In the genomic region with DNA sequence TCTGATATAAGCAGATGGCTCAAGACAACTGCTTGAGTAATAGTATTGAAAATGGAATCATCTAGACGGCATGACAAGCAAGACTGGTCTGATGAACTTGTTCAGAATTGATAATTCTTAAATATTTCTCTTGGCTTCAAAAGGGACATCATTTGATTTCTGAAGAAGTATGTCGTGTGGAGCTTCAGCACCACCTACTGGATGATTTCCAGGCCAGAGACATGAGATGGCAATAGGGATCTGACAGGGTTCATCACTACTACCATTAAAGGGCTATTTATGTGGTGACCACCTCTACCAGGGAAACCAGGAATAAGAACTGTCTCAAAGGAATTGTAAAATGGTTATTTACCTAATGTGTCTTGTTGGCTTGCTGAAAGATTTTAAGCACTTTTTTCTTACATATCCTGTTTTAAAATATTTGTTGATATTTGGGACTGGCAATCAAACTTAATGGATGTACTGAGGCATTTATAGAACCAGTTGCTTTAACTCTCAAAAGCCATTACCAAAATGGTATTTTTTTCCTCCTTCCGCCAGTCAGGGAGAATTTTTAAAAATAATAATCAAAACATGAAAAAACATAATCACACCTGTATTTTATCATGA, we compare ENCODE assay signal across 8 cellular contexts.
DNase-seq lines count a peak whose midpoint lies in the region; ATAC-seq and TF ChIP-seq lines count a peak whose summit lies in the region.

No MANE protein-coding gene starts in this region.

- peaks cover 4% of the 10 kb centered on the region for H3K36me3 ChIP-seq in GM06990 (ENCODE audit: control insufficient read depth, insufficient read depth, low read length)

- no peaks in the 10 kb centered on the region for H3K27me3 ChIP-seq in GM06990 (replicated peaks; ENCODE audit: control insufficient read depth, insufficient read depth, low read length)

- H3K4me3 Mint-ChIP-seq in progenitor cell of endocrine pancreas (ENCODE audit: low read depth) = no peak overlapping the region

- H3K36me3 Mint-ChIP-seq in progenitor cell of endocrine pancreas (ENCODE audit: insufficient read depth) = peaks cover 7% of the 10 kb centered on the region

- no peaks in the 10 kb centered on the region for H3K27me3 Mint-ChIP-seq in progenitor cell of endocrine pancreas

- peak overlapping the region; percentile 41 for H3K27ac Mint-ChIP-seq in progenitor cell of endocrine pancreas

- H3K4me3 ChIP-seq in GM06990 (replicated peaks; ENCODE audit: low read depth, low read length) = no peak overlapping the region

- DNase-seq in GM06990 (ENCODE audit: extremely low read depth, insufficient read length) (peak; percentile 21), HT-29 (ENCODE audit: low spot score) (peak; percentile 92), RPMI8226 (peak; percentile 66), glomerular visceral epithelial cell (ENCODE audit: extremely low spot score) (peak; percentile 75), progenitor cell of endocrine pancreas (ENCODE audit: low spot score, unreplicated experiment) (peak; percentile 21)
- peak; percentile 77 for DNase-seq in activated effector memory CD4-positive, alpha-beta T cell treated with anti-CD3 and anti-CD28 coated beads, Interleukin-2, amount 50 U/mL, for 16 hours

- peak; percentile 77 for TF ChIP-seq CTCF in GM06990 (IDR thresholded peaks at IDR 0.05; ENCODE audit: insufficient read depth, low read length, poor library complexity, severe bottlenecking)
- peak; percentile 81 for TF ChIP-seq CTCF in progenitor cell of endocrine pancreas (IDR thresholded peaks at IDR 0.05; ENCODE audit: unreplicated experiment)

- ATAC-seq in HG02840 (IDR thresholded peaks at IDR 0.05; ENCODE audit: low FRiP score, unreplicated experiment) = no peak
- no peak for ATAC-seq in GM21360 (IDR thresholded peaks at IDR 0.05; ENCODE audit: unreplicated experiment)

- no peaks in the 10 kb centered on the region for H3K4me1 Mint-ChIP-seq in progenitor cell of endocrine pancreas (ENCODE audit: low read depth)

- H3K9me3 Mint-ChIP-seq in progenitor cell of endocrine pancreas (ENCODE audit: low read depth) = no peaks in the 10 kb centered on the region

Comparison
In these comparisons a context has a peak if more than half of its experiments do, and no peak if none do; other contexts are left out.
1. DNase-seq: peak in every context shown above with its lines; median percentile 92 in HT-29; 77 in activated effector memory CD4-positive, alpha-beta T cell treated with anti-CD3 and anti-CD28 coated beads, Interleukin-2, amount 50 U/mL, for 16 hours; 75 in glomerular visceral epithelial cell; 66 in RPMI8226; 21 in GM06990; 21 in progenitor cell of endocrine pancreas.